22 cellular contexts compared by ENCODE assay signal in genomic region chr1:88648706-88649105, GRCh38.
"Had no signal": no experiment of that assay in that cellular context is flagged by ENCODE, and none has a peak within 500 bp of the region (broad histone marks: within the 10 kb centered on the region; RNA-seq: fewer than 3 reads in every experiment).

No MANE protein-coding gene starts in this region.

- H3K9me3 ChIP-seq: esophagus muscularis mucosa, gastroesophageal sphincter, pancreas, suprapubic skin, thyroid gland, upper lobe of left lung, vagina had no signal

- ATAC-seq: gastroesophageal sphincter; left colon; left ventricle myocardium superior; naive thymus-derived CD4-positive, alpha-beta T cell; pancreas; right cardiac atrium had no signal

- H3K27ac ChIP-seq: dorsolateral prefrontal cortex, epithelial cell of prostate, esophagus muscularis mucosa, gastroesophageal sphincter, pancreas, suprapubic skin, thyroid gland, upper lobe of left lung, vagina had no signal

- DNase-seq: cortex of kidney; dorsolateral prefrontal cortex; effector memory CD4-positive, alpha-beta T cell; glutamatergic neuron; left colon; left ventricle myocardium superior; naive thymus-derived CD4-positive, alpha-beta T cell; occipital lobe; pancreas; right cardiac atrium; small intestine; stimulated activated CD4-positive, alpha-beta T cell treated with anti-CD3 and anti-CD28 coated beads, Interleukin-2, amount 100 ng/mL, for 48 hours; stimulated activated naive CD4-positive, alpha-beta T cell treated with Interleukin-2 at 50 U/mL for 16 hours; thyroid gland; upper lobe of left lung had no signal

- H3K27ac Mint-ChIP-seq: naive thymus-derived CD4-positive, alpha-beta T cell; progenitor cell of endocrine pancreas had no signal

- H3K36me3 Mint-ChIP-seq: naive thymus-derived CD4-positive, alpha-beta T cell had no signal

- H3K4me3 Mint-ChIP-seq: naive thymus-derived CD4-positive, alpha-beta T cell had no signal

- H3K27me3 ChIP-seq: dorsolateral prefrontal cortex, esophagus muscularis mucosa, gastroesophageal sphincter, pancreas, suprapubic skin, thyroid gland, upper lobe of left lung, vagina had no signal

- H3K9me3 Mint-ChIP-seq: naive thymus-derived CD4-positive, alpha-beta T cell had no signal

- H3K36me3 ChIP-seq: esophagus muscularis mucosa, gastroesophageal sphincter, pancreas, suprapubic skin, thyroid gland, upper lobe of left lung, vagina had no signal

- H3K4me3 ChIP-seq: dorsolateral prefrontal cortex, esophagus muscularis mucosa, gastroesophageal sphincter, lung, pancreas, suprapubic skin, thyroid gland, upper lobe of left lung, vagina had no signal

- FAIRE-seq: pancreas, small intestine had no signal

- H3K4me1 ChIP-seq: esophagus muscularis mucosa, gastroesophageal sphincter, pancreas, suprapubic skin, thyroid gland, upper lobe of left lung, vagina had no signal

- H3K27me3 Mint-ChIP-seq: progenitor cell of endocrine pancreas had no signal
